In the genomic region with DNA sequence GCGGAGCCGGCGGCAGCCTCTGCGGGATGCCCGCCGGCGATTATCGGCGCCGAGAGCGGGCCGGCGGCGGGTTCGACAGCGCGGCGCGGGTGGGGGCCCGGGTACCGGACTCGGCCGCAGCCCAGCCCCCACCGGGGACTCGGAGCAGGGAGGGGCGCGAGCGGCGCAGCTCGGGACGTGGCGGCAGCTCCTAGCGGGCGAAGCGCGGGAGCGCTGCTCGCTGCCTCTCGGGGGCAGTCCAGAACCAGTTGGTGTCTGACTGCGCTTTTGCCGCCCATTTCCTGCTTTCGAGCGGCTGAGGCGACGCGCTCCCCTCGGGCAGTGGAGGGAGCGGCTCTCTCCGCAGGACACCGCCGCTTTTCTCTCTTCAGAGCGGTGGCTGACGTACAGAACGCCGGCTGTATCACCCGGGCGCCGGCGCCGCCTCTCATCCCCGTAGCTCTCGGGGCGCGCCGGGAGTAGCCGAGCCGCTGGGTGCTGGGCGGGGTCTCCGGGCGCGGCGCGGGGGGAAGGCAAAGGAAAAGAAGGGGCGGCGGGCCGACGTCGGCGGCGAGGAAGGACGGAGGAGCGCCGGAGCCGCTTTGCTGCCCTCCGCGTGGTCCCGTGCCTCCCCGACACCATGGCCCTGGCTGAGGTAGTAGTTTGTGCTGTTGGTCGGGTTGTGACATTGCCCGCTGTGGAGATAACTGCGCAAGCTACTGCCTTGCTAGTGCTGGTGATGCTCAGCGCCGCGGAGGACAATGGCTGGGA, we compare ENCODE assay signal across 8 cellular contexts.
DNase-seq lines count a peak whose midpoint lies in the region; ATAC-seq and TF ChIP-seq lines count a peak whose summit lies in the region.

No MANE protein-coding gene starts in this region.

- H3K27me3 ChIP-seq in BJ (ENCODE audit: control insufficient read depth, insufficient read depth, low read length), result no peaks in the 10 kb centered on the region

- intact Hi-C loops in lower leg skin (cut with DNase I; ENCODE audit: low total_unique reads), result loop anchor here (10.0 kb wide), 1 partner anchor 132 kb away; no protein-coding TSS in a partner anchor

- DNase-seq in BJ (ENCODE audit: low read depth) (peak; percentile 47), NCI-H460 (ENCODE audit: extremely low read depth, low read depth) (peak; percentile 85), dermis blood vessel endothelial cell (peak; percentile 94), lower leg skin (ENCODE audit: low spot score in 2 of 2) (peak; percentile 78 to 96)
- DNase-seq in activated CD4-positive, alpha-beta T cell treated with anti-CD3 and anti-CD28 coated beads, Interleukin-2, amount 50 U/mL, for 24 hours (ENCODE audit: low read depth in 1 of 2, low spot score in 1 of 2), result peak; percentile 54 to 68
- peak; percentile 72 to 73 for DNase-seq in stimulated activated CD4-positive, alpha-beta T cell treated with anti-CD3 and anti-CD28 coated beads, Interleukin-4, amount 100 ng/mL, for 4 hours

- H3K36me3 ChIP-seq in BJ (ENCODE audit: control insufficient read depth, insufficient read depth, low read length), result no peaks in the 10 kb centered on the region

- ATAC-seq in GM19035 (IDR thresholded peaks at IDR 0.05; ENCODE audit: unreplicated experiment) (peak; percentile 72), HG03342 (IDR thresholded peaks at IDR 0.05; ENCODE audit: unreplicated experiment) (peak; percentile 67)

- H3K4me3 ChIP-seq in BJ (ENCODE audit: low read depth, low read length) (peak overlapping the region; percentile 69), lower leg skin (ENCODE audit: low read depth, poor library complexity, severe bottlenecking) (peak overlapping the region; percentile 83)

- POLR2A ChIA-PET in BJ (lab: Charles Lee), result interaction anchor here (0.5 to 0.9 kb wide), 6 partner anchors 9 to 246 kb away, joined by 3 to 14 read pairs (median 4); no protein-coding TSS in a partner anchor

- TF ChIP-seq CTCF in BJ (IDR thresholded peaks at IDR 0.05; ENCODE audit: insufficient read depth, low read depth, low read length), result peak; percentile 58
- TF ChIP-seq CTCF in lower leg skin (IDR thresholded peaks at IDR 0.05), result no peak

- no peak for TF ChIP-seq POLR2A in lower leg skin (IDR thresholded peaks at IDR 0.05)

- WGBS in lower leg skin, 2 donors, result 0% methylated on average over 34 to 47 of the region's 94 CpGs

- CTCF ChIA-PET in BJ (lab: Yijun Ruan, JAX), result interaction anchor here (0.7 to 3.0 kb wide), 18 partner anchors 9 to 195 kb away, joined by 3 to 33 read pairs (median 4); no protein-coding TSS in a partner anchor

Comparison
In these comparisons a context has a peak if more than half of its experiments do, and no peak if none do; other contexts are left out.
1. Peak in every context shown above with its lines: DNase-seq, ATAC-seq and H3K4me3 ChIP-seq.